In genomic region chr13:100032642-100033041, GRCh38 we compare ENCODE assay signal across 2 cellular contexts. TPM values are rescaled to one million over a fixed set of nuclear protein-coding genes. Genes with fewer than 3 reads are reported as not detected.
"Had no signal": no experiment of that assay in that cellular context is flagged by ENCODE, and none has a peak within 500 bp of the region (broad histone marks: within the 10 kb centered on the region; RNA-seq: fewer than 3 reads in every experiment).

No MANE protein-coding gene starts in this region.

RNA-seq across cellular contexts. Expression of gene ZIC2, which starts 51.1 kb away (rescaled TPM):
- total RNA-seq: HepG2, IMR-90 had no signal
